Comparison of ENCODE assay signal across 8 cellular contexts in the genomic region with DNA sequence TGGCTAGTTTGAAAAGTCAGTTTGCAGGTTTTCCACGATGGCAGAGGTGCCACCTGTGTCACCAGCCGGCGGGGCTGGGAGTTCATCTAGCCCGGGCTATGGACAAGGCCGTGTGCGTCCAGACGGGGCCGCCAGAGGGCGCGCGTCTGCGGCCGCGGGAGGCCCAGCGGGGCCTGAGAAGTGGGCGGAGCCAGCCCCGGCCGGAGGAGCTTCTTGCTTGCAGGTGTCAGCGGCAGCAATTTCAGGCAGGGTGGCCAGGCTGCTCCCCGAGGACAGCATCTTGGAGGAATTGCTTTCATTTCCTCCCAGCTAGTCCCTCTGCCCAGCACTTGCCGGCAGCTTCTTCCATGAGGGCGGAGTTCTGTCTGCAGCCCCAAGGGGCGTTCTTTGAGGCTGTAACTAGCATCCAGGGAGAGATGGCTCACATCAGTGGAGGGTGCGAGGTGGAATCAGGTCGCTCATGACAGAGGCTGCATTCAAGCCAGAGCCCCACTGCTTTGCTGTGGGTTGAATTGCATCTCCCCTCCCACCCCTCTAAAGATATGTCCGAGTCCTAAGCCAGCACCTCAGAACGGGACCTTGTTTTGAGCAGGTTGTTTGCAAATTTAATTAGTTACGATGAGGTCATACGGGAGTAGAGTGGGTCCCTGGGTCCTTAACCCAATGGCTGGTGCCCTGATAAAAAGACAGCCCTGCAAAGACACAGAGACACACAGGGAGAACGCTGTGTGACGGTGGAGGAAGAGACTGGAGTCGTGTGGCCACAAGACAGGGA.
DNase-seq lines count a peak whose midpoint lies in the region; ATAC-seq lines count a peak whose summit lies in the region.

No MANE protein-coding gene starts in this region.

- H3K9me3 ChIP-seq in CD4-positive, CD25-positive, alpha-beta regulatory T cell (ENCODE audit: control insufficient read depth in 2 of 2, low read length in 2 of 2), result no peaks in the 10 kb centered on the region
- no peaks in the 10 kb centered on the region for H3K9me3 ChIP-seq in duodenal mucosa (ENCODE audit: control insufficient read depth in 1 of 2, low read length in 2 of 2)

- H3K4me1 Mint-ChIP-seq in CD4-positive, CD25-positive, alpha-beta regulatory T cell, result peaks cover 0 to 18% (median 8%) of the 10 kb centered on the region in 4 donors
- H3K4me1 Mint-ChIP-seq in memory B cell, result peaks cover 4% of the 10 kb centered on the region

- no peak overlapping the region for H3K27ac ChIP-seq in CD4-positive, CD25-positive, alpha-beta regulatory T cell (ENCODE audit: insufficient read depth, low read length, poor library complexity, severe bottlenecking)
- no peak overlapping the region for H3K27ac ChIP-seq in duodenal mucosa (ENCODE audit: low read depth, low read length)

- H3K36me3 ChIP-seq in CD4-positive, CD25-positive, alpha-beta regulatory T cell (ENCODE audit: control insufficient read depth, insufficient read depth, low read length), result no peaks in the 10 kb centered on the region
- H3K36me3 ChIP-seq in duodenal mucosa (ENCODE audit: control insufficient read depth in 1 of 2, insufficient read depth in 2 of 2, low read length in 2 of 2), result no peaks in the 10 kb centered on the region

- H3K27ac Mint-ChIP-seq in CD4-positive, CD25-positive, alpha-beta regulatory T cell, result peak overlapping the region; percentile 16 to 73 (median 67)
- H3K27ac Mint-ChIP-seq in memory B cell, result no peak overlapping the region

- no peaks in the 10 kb centered on the region for H3K27me3 ChIP-seq in CD4-positive, CD25-positive, alpha-beta regulatory T cell (ENCODE audit: control insufficient read depth, insufficient read depth, low read length)
- H3K27me3 ChIP-seq in duodenal mucosa (ENCODE audit: control insufficient read depth in 1 of 2, insufficient read depth in 2 of 2, low read length in 2 of 2), result peaks cover 0 to 6% of the 10 kb centered on the region in 2 donors

- H3K4me3 ChIP-seq in CD4-positive, CD25-positive, alpha-beta regulatory T cell (ENCODE audit: low read depth, low read length), result peak overlapping the region; percentile 43
- H3K4me3 ChIP-seq in duodenal mucosa (ENCODE audit: low read depth in 1 of 2, low read length in 2 of 2), result peak overlapping the region; percentile 14 to 58

- peaks cover 16% of the 10 kb centered on the region for H3K4me1 ChIP-seq in CD4-positive, CD25-positive, alpha-beta regulatory T cell (ENCODE audit: control insufficient read depth, insufficient read depth, low read length, poor library complexity, severe bottlenecking)
- H3K4me1 ChIP-seq in duodenal mucosa (ENCODE audit: control insufficient read depth in 1 of 2, insufficient read depth in 2 of 2, low read length in 2 of 2), result peaks cover 0 to 5% of the 10 kb centered on the region in 2 donors

- peak; percentile 72 to 76 for ATAC-seq in CD4-positive, CD25-positive, alpha-beta regulatory T cell (ENCODE audit: low read depth in 2 of 2)
- ATAC-seq in GM19372 (IDR thresholded peaks at IDR 0.05; ENCODE audit: low read depth, unreplicated experiment) (peak; percentile 95), HG03442 (IDR thresholded peaks at IDR 0.05; ENCODE audit: unreplicated experiment) (peak; percentile 93), memory B cell (ENCODE audit: low read depth) (peak; percentile 88)

- H3K9ac ChIP-seq in duodenal mucosa (ENCODE audit: low read depth in 1 of 2, low read length in 2 of 2), result peak overlapping the region in 1 of 2 donors; percentile 43

- peak; percentile 72 to 87 (median 79) for DNase-seq in CD4-positive, CD25-positive, alpha-beta regulatory T cell
- DNase-seq in NCI-H748 (lab: John Stamatoyannopoulos, UW; ENCODE audit: unreplicated experiment) (peak; percentile 78), memory B cell (ENCODE audit: low spot score in 2 of 2) (peak; percentile 72 to 74)
- DNase-seq in activated CD4-positive, alpha-beta T cell treated with anti-CD3 and anti-CD28 coated beads, Interleukin-2, amount 50 U/mL, for 48 hours, result peak; percentile 84 to 88
- DNase-seq in stimulated activated CD8-positive, alpha-beta memory T cell treated with anti-CD3 and anti-CD28 coated beads, Interleukin-12 subunit alpha, Interleukin-12 subunit beta, amount 100 ng/mL, for 4 hours (ENCODE audit: low read depth), result peak; percentile 74

- H3K36me3 Mint-ChIP-seq in CD4-positive, CD25-positive, alpha-beta regulatory T cell, result no peaks in the 10 kb centered on the region
- no peaks in the 10 kb centered on the region for H3K36me3 Mint-ChIP-seq in memory B cell

- peak overlapping the region; percentile 85 to 92 (median 90) for H3K4me3 Mint-ChIP-seq in CD4-positive, CD25-positive, alpha-beta regulatory T cell
- H3K4me3 Mint-ChIP-seq in memory B cell, result peak overlapping the region; percentile 75

- no peaks in the 10 kb centered on the region for H3K9me3 Mint-ChIP-seq in CD4-positive, CD25-positive, alpha-beta regulatory T cell
- H3K9me3 Mint-ChIP-seq in memory B cell, result no peaks in the 10 kb centered on the region

- H3K27me3 Mint-ChIP-seq in CD4-positive, CD25-positive, alpha-beta regulatory T cell, result peaks cover 9% of the 10 kb centered on the region
- H3K27me3 Mint-ChIP-seq in memory B cell, result peaks cover 11% of the 10 kb centered on the region
